9 cellular contexts compared by ENCODE assay signal in genomic region chr21:37532868-37533780, GRCh38.
DNase-seq lines count a peak whose midpoint lies in the region; ATAC-seq lines count a peak whose summit lies in the region.
"Had no signal": no experiment of that assay in that cellular context is flagged by ENCODE, and none has a peak within 500 bp of the region (broad histone marks: within the 10 kb centered on the region; RNA-seq: fewer than 3 reads in every experiment).

No MANE protein-coding gene starts in this region.

- no peak overlapping the region for H3K27ac Mint-ChIP-seq in activated CD4-positive, alpha-beta memory T cell treated with anti-CD3 and anti-CD28 coated beads for 36 hours
- H3K27ac Mint-ChIP-seq in activated CD4-positive, alpha-beta memory T cell treated with anti-CD3 and anti-CD28 coated beads, Interleukin-2, amount 10 ng/mL, durations not matched to agents 7 days and 5 days, result no peak overlapping the region

- ATAC-seq in HG03108 (IDR thresholded peaks at IDR 0.05; ENCODE audit: unreplicated experiment) (peak; percentile 53), sciatic nerve (no peak)
- peak; percentile 65 to 94 for ATAC-seq in activated T-cell treated with anti-CD3 and anti-CD28 coated beads, Interleukin-2, amount 50 U/mL, for 4 hours

- no peaks in the 10 kb centered on the region for H3K4me1 Mint-ChIP-seq in activated CD4-positive, alpha-beta memory T cell treated with anti-CD3 and anti-CD28 coated beads for 36 hours (ENCODE audit: low read depth)
- H3K4me1 Mint-ChIP-seq in activated CD4-positive, alpha-beta memory T cell treated with anti-CD3 and anti-CD28 coated beads, Interleukin-2, amount 10 ng/mL, durations not matched to agents 7 days and 5 days, result no peaks in the 10 kb centered on the region
- no peaks in the 10 kb centered on the region for H3K4me1 Mint-ChIP-seq in activated T-cell treated with anti-CD3 and anti-CD28 coated beads, Interleukin-2, amount 50 U/mL, for 4 hours (ENCODE audit: low read depth)

- POLR2A ChIA-PET in activated CD4-positive, alpha-beta memory T cell treated with anti-CD3 and anti-CD28 coated beads for 36 hours (lab: Charles Lee), result interaction anchor here (0.9 kb wide), 1 partner anchor 31 kb away, joined by 5 read pairs; no protein-coding TSS in a partner anchor
- POLR2A ChIA-PET in activated CD4-positive, alpha-beta memory T cell treated with anti-CD3 and anti-CD28 coated beads, Interleukin-2, amount 10 ng/mL, durations not matched to agents 7 days and 5 days (lab: Charles Lee), result no interaction called here

- CTCF ChIA-PET in activated CD4-positive, alpha-beta memory T cell treated with anti-CD3 and anti-CD28 coated beads for 36 hours (lab: Charles Lee), result no interaction called here
- CTCF ChIA-PET in activated CD4-positive, alpha-beta memory T cell treated with anti-CD3 and anti-CD28 coated beads, Interleukin-2, amount 10 ng/mL, durations not matched to agents 7 days and 5 days (lab: Charles Lee), result no interaction called here

- intact Hi-C loops in activated CD4-positive, alpha-beta memory T cell treated with anti-CD3 and anti-CD28 coated beads for 36 hours (cut with micrococcal nuclease), result no loop called here
- intact Hi-C loops in sciatic nerve (cut with DNase I), result no loop called here

- H3K9me3 Mint-ChIP-seq in activated CD4-positive, alpha-beta memory T cell treated with anti-CD3 and anti-CD28 coated beads for 36 hours, result peaks cover 12% of the 10 kb centered on the region
- peaks cover 3% of the 10 kb centered on the region for H3K9me3 Mint-ChIP-seq in activated CD4-positive, alpha-beta memory T cell treated with anti-CD3 and anti-CD28 coated beads, Interleukin-2, amount 10 ng/mL, durations not matched to agents 7 days and 5 days
- peaks cover 8% of the 10 kb centered on the region for H3K9me3 Mint-ChIP-seq in activated T-cell treated with anti-CD3 and anti-CD28 coated beads, Interleukin-2, amount 50 U/mL, for 4 hours

- H3K36me3 Mint-ChIP-seq in activated CD4-positive, alpha-beta memory T cell treated with anti-CD3 and anti-CD28 coated beads for 36 hours, result no peaks in the 10 kb centered on the region
- H3K36me3 Mint-ChIP-seq in activated CD4-positive, alpha-beta memory T cell treated with anti-CD3 and anti-CD28 coated beads, Interleukin-2, amount 10 ng/mL, durations not matched to agents 7 days and 5 days (ENCODE audit: low read depth), result no peaks in the 10 kb centered on the region
- no peaks in the 10 kb centered on the region for H3K36me3 Mint-ChIP-seq in activated T-cell treated with anti-CD3 and anti-CD28 coated beads, Interleukin-2, amount 50 U/mL, for 4 hours (ENCODE audit: insufficient read depth)

- peak; percentile 56 for DNase-seq in activated CD4-positive, alpha-beta memory T cell treated with anti-CD3 and anti-CD28 coated beads for 36 hours
- no peak for DNase-seq in activated CD4-positive, alpha-beta memory T cell treated with anti-CD3 and anti-CD28 coated beads, Interleukin-2, amount 10 ng/mL, durations not matched to agents 7 days and 5 days
- DNase-seq in activated T-cell treated with anti-CD3 and anti-CD28 coated beads, Interleukin-2, amount 50 U/mL, for 4 hours, result peak; percentile 20
- DNase-seq in mucosa of gallbladder (ENCODE audit: low spot score) (peak; percentile 16), sciatic nerve (ENCODE audit: low spot score) (no peak), T-helper 2 cell (no peak), midbrain (lab: John Stamatoyannopoulos, UW) (no peak)
- DNase-seq: DND-41 had no signal

- H3K27me3 Mint-ChIP-seq in activated CD4-positive, alpha-beta memory T cell treated with anti-CD3 and anti-CD28 coated beads for 36 hours, result peaks cover 40% of the 10 kb centered on the region
- H3K27me3 Mint-ChIP-seq in activated CD4-positive, alpha-beta memory T cell treated with anti-CD3 and anti-CD28 coated beads, Interleukin-2, amount 10 ng/mL, durations not matched to agents 7 days and 5 days, result peaks cover 34% of the 10 kb centered on the region
- H3K27me3 Mint-ChIP-seq in activated T-cell treated with anti-CD3 and anti-CD28 coated beads, Interleukin-2, amount 50 U/mL, for 4 hours (ENCODE audit: low read depth), result peaks cover 57% of the 10 kb centered on the region

- H3K4me3 Mint-ChIP-seq in activated CD4-positive, alpha-beta memory T cell treated with anti-CD3 and anti-CD28 coated beads for 36 hours, result no peak overlapping the region
- no peak overlapping the region for H3K4me3 Mint-ChIP-seq in activated CD4-positive, alpha-beta memory T cell treated with anti-CD3 and anti-CD28 coated beads, Interleukin-2, amount 10 ng/mL, durations not matched to agents 7 days and 5 days
- no peak overlapping the region for H3K4me3 Mint-ChIP-seq in activated T-cell treated with anti-CD3 and anti-CD28 coated beads, Interleukin-2, amount 50 U/mL, for 4 hours

Comparison
In these comparisons a context has a peak if more than half of its experiments do, and no peak if none do; other contexts are left out.
1. DNase-seq: peak in activated CD4-positive, alpha-beta memory T cell treated with anti-CD3 and anti-CD28 coated beads for 36 hours (single experiment), activated T-cell treated with anti-CD3 and anti-CD28 coated beads, Interleukin-2, amount 50 U/mL, for 4 hours (single experiment) and mucosa of gallbladder (single experiment); none in activated CD4-positive, alpha-beta memory T cell treated with anti-CD3 and anti-CD28 coated beads, Interleukin-2, amount 10 ng/mL, durations not matched to agents 7 days and 5 days (single experiment), sciatic nerve (single experiment), T-helper 2 cell (0 of 5) and midbrain (single experiment).